Comparison of ENCODE assay signal across 9 cellular contexts in the genomic region with DNA sequence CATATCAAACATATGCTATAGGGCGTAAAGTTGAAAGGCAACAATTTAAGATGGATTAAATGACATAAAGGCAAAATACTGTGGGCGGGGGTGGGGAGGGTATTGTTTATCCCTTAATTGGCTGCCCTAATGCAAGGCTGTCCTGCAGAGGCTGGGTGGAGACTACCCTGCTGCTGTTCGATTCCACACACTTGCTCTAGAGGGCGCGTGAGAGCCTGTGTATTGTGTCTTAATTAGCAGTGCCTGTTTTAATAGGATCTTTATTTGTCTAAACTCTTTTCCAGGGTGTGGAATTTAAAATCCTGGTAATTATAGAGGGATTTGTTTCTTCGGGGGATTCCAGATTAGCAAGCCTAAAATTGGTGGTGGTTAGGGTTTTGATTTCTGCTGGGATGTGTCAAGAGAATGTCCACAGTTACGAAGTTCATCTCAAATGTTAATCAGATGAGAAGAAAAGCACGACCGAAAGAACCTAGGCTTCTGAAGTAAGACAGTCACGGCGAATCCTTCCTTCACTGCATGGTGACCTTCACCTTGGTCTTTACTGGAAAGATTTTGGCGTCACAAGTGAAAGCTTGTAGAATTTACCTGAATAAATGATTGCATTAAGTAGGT.
DNase-seq lines count a peak whose midpoint lies in the region; ATAC-seq and TF ChIP-seq lines count a peak whose summit lies in the region.
"Had no signal": no experiment of that assay in that cellular context is flagged by ENCODE, and none has a peak within 500 bp of the region (broad histone marks: within the 10 kb centered on the region; RNA-seq: fewer than 3 reads in every experiment).

No MANE protein-coding gene starts in this region.

- CTCF ChIA-PET in activated CD4-positive, alpha-beta T cell treated with anti-CD3 and anti-CD28 coated beads for 36 hours (lab: Charles Lee): interaction anchor here (0.6 to 2.4 kb wide), 12 partner anchors 14 to 247 kb away, joined by 3 to 10 read pairs (median 3); no protein-coding TSS in a partner anchor

- no peaks in the 10 kb centered on the region for H3K36me3 ChIP-seq in Karpas-422 (ENCODE audit: insufficient read depth, low read length)
- H3K36me3 ChIP-seq in esophagus squamous epithelium: no peaks in the 10 kb centered on the region

- no peaks in the 10 kb centered on the region for H3K36me3 Mint-ChIP-seq in activated CD4-positive, alpha-beta T cell treated with anti-CD3 and anti-CD28 coated beads for 36 hours (ENCODE audit: low read depth)

- intact Hi-C loops in activated CD4-positive, alpha-beta T cell treated with anti-CD3 and anti-CD28 coated beads for 36 hours (cut with DNase I, micrococcal nuclease): loop anchor here in 1 of 2 experiments (2.0 to 5.0 kb wide), 2 partner anchors 180 to 239 kb away; no protein-coding TSS in a partner anchor
- intact Hi-C loops in esophagus squamous epithelium (cut with DNase I): no loop called here

- no peaks in the 10 kb centered on the region for H3K9me3 ChIP-seq in Karpas-422 (ENCODE audit: low read length)
- H3K9me3 ChIP-seq in esophagus squamous epithelium: no peaks in the 10 kb centered on the region

- no peak overlapping the region for H2AFZ ChIP-seq in Karpas-422 (ENCODE audit: low read length)

- no peaks in the 10 kb centered on the region for H3K79me2 ChIP-seq in Karpas-422 (ENCODE audit: low read length)

- peaks cover 34% of the 10 kb centered on the region for H3K4me1 Mint-ChIP-seq in activated CD4-positive, alpha-beta T cell treated with anti-CD3 and anti-CD28 coated beads for 36 hours

- no peaks in the 10 kb centered on the region for H3K9me3 Mint-ChIP-seq in activated CD4-positive, alpha-beta T cell treated with anti-CD3 and anti-CD28 coated beads for 36 hours (ENCODE audit: low read depth)

- H3K4me3 ChIP-seq in Karpas-422 (ENCODE audit: low read length) (no peak overlapping the region), esophagus squamous epithelium (no peak overlapping the region)

- DNase-seq in activated gamma-delta T cell treated with Interleukin-2 at 50 U/mL for 16 hours (peak; percentile 16), activated gamma-delta T cell (lab: John Stamatoyannopoulos, UW) (no peak), Karpas-422 (peak; percentile 76), esophagus squamous epithelium (lab: John Stamatoyannopoulos, UW) (no peak), omental fat pad (ENCODE audit: low spot score) (no peak), DMS114 treated with DMSO at 0.1 percent for 48 hours (lab: John Stamatoyannopoulos, UW; ENCODE audit: unreplicated experiment) (no peak)
- peak; percentile 71 for DNase-seq in activated CD4-positive, alpha-beta T cell treated with anti-CD3 and anti-CD28 coated beads for 36 hours

- H3K9me2 ChIP-seq in Karpas-422 (replicated peaks; ENCODE audit: insufficient read depth, low read length): no peaks in the 10 kb centered on the region

- no peaks in the 10 kb centered on the region for H4K20me1 ChIP-seq in Karpas-422 (ENCODE audit: insufficient read depth, low read depth, low read length)

- H3K27me3 ChIP-seq in Karpas-422 (ENCODE audit: low read length): no peaks in the 10 kb centered on the region
- no peaks in the 10 kb centered on the region for H3K27me3 ChIP-seq in esophagus squamous epithelium

- H3K27ac Mint-ChIP-seq in activated CD4-positive, alpha-beta T cell treated with anti-CD3 and anti-CD28 coated beads for 36 hours: no peak overlapping the region

- peak; percentile 38 to 80 (median 68) for TF ChIP-seq CTCF in esophagus squamous epithelium (IDR thresholded peaks at IDR 0.05)
- peak in 1 of 3 donors; percentile 32 for TF ChIP-seq CTCF in omental fat pad (IDR thresholded peaks at IDR 0.05)

- no peak overlapping the region for H3K4me2 ChIP-seq in Karpas-422 (ENCODE audit: low read depth, low read length, poor library complexity, severe bottlenecking)

- POLR2A ChIA-PET in activated CD4-positive, alpha-beta T cell treated with anti-CD3 and anti-CD28 coated beads for 36 hours (lab: Charles Lee): no interaction called here

- WGBS in esophagus squamous epithelium, 2 donors: 53 to 55% methylated on average over 12 of the region's 12 CpGs

- H3K9ac ChIP-seq in Karpas-422 (ENCODE audit: low read length): no peak overlapping the region

- H3K27me3 Mint-ChIP-seq in activated CD4-positive, alpha-beta T cell treated with anti-CD3 and anti-CD28 coated beads for 36 hours: no peaks in the 10 kb centered on the region

- ATAC-seq in activated CD4-positive, alpha-beta T cell treated with anti-CD3 and anti-CD28 coated beads for 36 hours: peak; percentile 73
- ATAC-seq in omental fat pad (ENCODE audit: low FRiP score) (peak; percentile 80), HG03196 (IDR thresholded peaks at IDR 0.05; ENCODE audit: unreplicated experiment) (no peak)

- no peak overlapping the region for H3K4me3 Mint-ChIP-seq in activated CD4-positive, alpha-beta T cell treated with anti-CD3 and anti-CD28 coated beads for 36 hours

- H3K27ac ChIP-seq in Karpas-422 (ENCODE audit: low read length) (no peak overlapping the region), esophagus squamous epithelium (no peak overlapping the region)
- H3K27ac ChIP-seq: epithelial cell of prostate had no signal

- H3K4me1 ChIP-seq in Karpas-422 (ENCODE audit: low read length) (no peaks in the 10 kb centered on the region), esophagus squamous epithelium (peaks cover 0 to 42% (median 12%) of the 10 kb centered on the region in 3 donors)

- TF ChIP-seq POLR2A in esophagus squamous epithelium (IDR thresholded peaks at IDR 0.05): no peak

Comparison
In these comparisons a context has a peak if more than half of its experiments do, and no peak if none do; other contexts are left out.
1. DNase-seq: peak in activated gamma-delta T cell treated with Interleukin-2 at 50 U/mL for 16 hours (single experiment), Karpas-422 (single experiment) and activated CD4-positive, alpha-beta T cell treated with anti-CD3 and anti-CD28 coated beads for 36 hours (single experiment); none in activated gamma-delta T cell (single experiment), esophagus squamous epithelium (single experiment), omental fat pad (single experiment) and DMS114 treated with DMSO at 0.1 percent for 48 hours (single experiment).